11 cellular contexts compared by ENCODE assay signal in genomic region chr2:181657379-181657778, GRCh38. TPM values are rescaled to one million over a fixed set of nuclear protein-coding genes. Genes with fewer than 3 reads are reported as not detected.
DNase-seq lines count a peak whose midpoint lies in the region; ATAC-seq and TF ChIP-seq lines count a peak whose summit lies in the region.
"Had no signal": no experiment of that assay in that cellular context is flagged by ENCODE, and none has a peak within 500 bp of the region (broad histone marks: within the 10 kb centered on the region; RNA-seq: fewer than 3 reads in every experiment).

No MANE protein-coding gene starts in this region.

- no peaks in the 10 kb centered on the region for H3K9me3 ChIP-seq in iPS-18c (ENCODE audit: control insufficient read depth, insufficient read depth, low read length)
- H3K9me3 ChIP-seq in suprapubic skin, result no peaks in the 10 kb centered on the region
- H3K9me3 ChIP-seq: neutrophil had no signal

- no peaks in the 10 kb centered on the region for H3K9me3 Mint-ChIP-seq in activated naive CD4-positive, alpha-beta T cell treated with anti-CD3 and anti-CD28 coated beads for 36 hours
- no peaks in the 10 kb centered on the region for H3K9me3 Mint-ChIP-seq in activated CD8-positive, alpha-beta T cell treated with anti-CD3 and anti-CD28 coated beads for 36 hours

- no peak overlapping the region for H3K27ac Mint-ChIP-seq in activated naive CD4-positive, alpha-beta T cell treated with anti-CD3 and anti-CD28 coated beads for 36 hours
- H3K27ac Mint-ChIP-seq in activated CD8-positive, alpha-beta T cell treated with anti-CD3 and anti-CD28 coated beads for 36 hours, result no peak overlapping the region

- DNase-seq in activated naive CD4-positive, alpha-beta T cell treated with anti-CD3 and anti-CD28 coated beads for 36 hours, result no peak
- DNase-seq in activated naive CD4-positive, alpha-beta T cell treated with anti-CD3 and anti-CD28 coated beads, Interleukin-2, amount 50 U/mL, for 16 hours, result no peak
- no peak for DNase-seq in activated CD8-positive, alpha-beta T cell treated with anti-CD3 and anti-CD28 coated beads for 36 hours
- DNase-seq in suprapubic skin (ENCODE audit: low spot score in 2 of 2) (no peak), NCI-H1105 treated with DMSO at 0.1 percent for 48 hours (lab: John Stamatoyannopoulos, UW) (no peak), NCI-H1930 (lab: John Stamatoyannopoulos, UW) (no peak), NCI-H510A treated with DMSO at 0.1 percent for 48 hours (lab: John Stamatoyannopoulos, UW) (no peak)
- DNase-seq: stimulated activated naive CD4-positive, alpha-beta T cell treated with Interleukin-2 at 50 U/mL for 16 hours had no signal

- ATAC-seq in activated CD8-positive, alpha-beta T cell treated with anti-CD3 and anti-CD28 coated beads for 36 hours, result no peak

- peak overlapping the region; percentile 64 for H3K4me3 Mint-ChIP-seq in activated naive CD4-positive, alpha-beta T cell treated with anti-CD3 and anti-CD28 coated beads for 36 hours
- peak overlapping the region; percentile 60 for H3K4me3 Mint-ChIP-seq in activated CD8-positive, alpha-beta T cell treated with anti-CD3 and anti-CD28 coated beads for 36 hours

- intact Hi-C loops in activated naive CD4-positive, alpha-beta T cell treated with anti-CD3 and anti-CD28 coated beads for 36 hours (cut with micrococcal nuclease), result no loop called here
- intact Hi-C loops in activated CD8-positive, alpha-beta T cell treated with anti-CD3 and anti-CD28 coated beads for 36 hours (cut with micrococcal nuclease), result no loop called here

- CTCF ChIA-PET in activated naive CD4-positive, alpha-beta T cell treated with anti-CD3 and anti-CD28 coated beads for 36 hours (lab: Charles Lee), result interaction anchor here (0.7 to 2.5 kb wide), 3 partner anchors 10 to 57 kb away, joined by 3 to 10 read pairs (median 3); no protein-coding TSS in a partner anchor
- CTCF ChIA-PET in activated CD8-positive, alpha-beta T cell treated with anti-CD3 and anti-CD28 coated beads for 36 hours (lab: Charles Lee), result interaction anchor here (1.2 to 2.0 kb wide), 5 partner anchors 10 to 598 kb away, joined by 3 to 6 read pairs (median 4); no protein-coding TSS in a partner anchor

- H3K4me1 ChIP-seq in suprapubic skin, result peaks cover 16% of the 10 kb centered on the region

- no peak for TF ChIP-seq CTCF in activated CD8-positive, alpha-beta T cell treated with anti-CD3 and anti-CD28 coated beads for 36 hours (IDR thresholded peaks at IDR 0.05)
- TF ChIP-seq CTCF in suprapubic skin (IDR thresholded peaks at IDR 0.05), result no peak

- no peaks in the 10 kb centered on the region for H3K36me3 ChIP-seq in suprapubic skin
- H3K36me3 ChIP-seq: neutrophil had no signal

- H3K4me3 ChIP-seq in iPS-18c (ENCODE audit: insufficient read depth, low read depth, low read length), result peak overlapping the region; percentile 73
- H3K4me3 ChIP-seq in suprapubic skin, result peak overlapping the region; percentile 51

- no peak for TF ChIP-seq EP300 in suprapubic skin (IDR thresholded peaks at IDR 0.05)

- H3K27me3 ChIP-seq in suprapubic skin, result peaks cover 8% of the 10 kb centered on the region

- WGBS in suprapubic skin, result 53% methylated on average over 4 of the region's 4 CpGs

- peaks cover 6% of the 10 kb centered on the region for H3K4me1 Mint-ChIP-seq in activated naive CD4-positive, alpha-beta T cell treated with anti-CD3 and anti-CD28 coated beads for 36 hours (ENCODE audit: low read depth)
- peaks cover 8% of the 10 kb centered on the region for H3K4me1 Mint-ChIP-seq in activated CD8-positive, alpha-beta T cell treated with anti-CD3 and anti-CD28 coated beads for 36 hours (ENCODE audit: low read depth)

- peaks cover 26% of the 10 kb centered on the region for H3K27me3 Mint-ChIP-seq in activated naive CD4-positive, alpha-beta T cell treated with anti-CD3 and anti-CD28 coated beads for 36 hours (ENCODE audit: low read depth)
- peaks cover 39% of the 10 kb centered on the region for H3K27me3 Mint-ChIP-seq in activated CD8-positive, alpha-beta T cell treated with anti-CD3 and anti-CD28 coated beads for 36 hours

- H3K27ac ChIP-seq in suprapubic skin, result no peak overlapping the region
- H3K27ac ChIP-seq: neutrophil had no signal

- no peaks in the 10 kb centered on the region for H3K36me3 Mint-ChIP-seq in activated naive CD4-positive, alpha-beta T cell treated with anti-CD3 and anti-CD28 coated beads for 36 hours (ENCODE audit: low read depth)
- H3K36me3 Mint-ChIP-seq in activated CD8-positive, alpha-beta T cell treated with anti-CD3 and anti-CD28 coated beads for 36 hours (ENCODE audit: low read depth), result no peaks in the 10 kb centered on the region

- POLR2A ChIA-PET in activated CD8-positive, alpha-beta T cell treated with anti-CD3 and anti-CD28 coated beads for 36 hours (lab: Charles Lee), result no interaction called here

- no peak for TF ChIP-seq POLR2A in suprapubic skin (IDR thresholded peaks at IDR 0.05)

RNA-seq across cellular contexts. Expression of gene CERKL, which starts 0.5 kb away (rescaled TPM):
- under 1 TPM in 1 of 2 experiments, not detected in 1; 0.14 TPM for total RNA-seq in activated naive CD4-positive, alpha-beta T cell treated with anti-CD3 and anti-CD28 coated beads for 36 hours
- under 1 TPM; 0.11 to 0.20 TPM for total RNA-seq in activated CD8-positive, alpha-beta T cell treated with anti-CD3 and anti-CD28 coated beads for 36 hours
- total RNA-seq in suprapubic skin, result not detected
- total RNA-seq: dermis microvascular lymphatic vessel endothelial cell had no signal

RNA-seq across cellular contexts. Expression of gene NEUROD1, which starts 22.9 kb away (rescaled TPM):
- not detected for total RNA-seq in activated naive CD4-positive, alpha-beta T cell treated with anti-CD3 and anti-CD28 coated beads for 36 hours
- total RNA-seq in activated CD8-positive, alpha-beta T cell treated with anti-CD3 and anti-CD28 coated beads for 36 hours, result not detected
- total RNA-seq in suprapubic skin, result not detected
- total RNA-seq: dermis microvascular lymphatic vessel endothelial cell had no signal
